In genomic region chr2:54074636-54075341, GRCh38 we compare ENCODE assay signal across 26 cellular contexts. TPM values are rescaled to one million over a fixed set of nuclear protein-coding genes. Genes with fewer than 3 reads are reported as not detected.
DNase-seq lines count a peak whose midpoint lies in the region; ATAC-seq and TF ChIP-seq lines count a peak whose summit lies in the region.
"Had no signal": no experiment of that assay in that cellular context is flagged by ENCODE, and none has a peak within 500 bp of the region (broad histone marks: within the 10 kb centered on the region; RNA-seq: fewer than 3 reads in every experiment).

No MANE protein-coding gene starts in this region.

- intact Hi-C loops in Right ventricle myocardium inferior (cut with DNase I) = no loop called here

- H3K9me3 ChIP-seq in right atrium auricular region (no peaks in the 10 kb centered on the region), osteoblast (ENCODE audit: low read depth, low read length) (no peaks in the 10 kb centered on the region)
- H3K9me3 ChIP-seq: esophagus squamous epithelium, left lung, MG63, psoas muscle, tibial nerve had no signal

- DNase-seq in Right ventricle myocardium inferior (ENCODE audit: missing footprints) (no peak), right atrium auricular region (ENCODE audit: low spot score) (no peak), RPMI7951 (ENCODE audit: low read depth) (peak; percentile 64), epithelial cell of esophagus (ENCODE audit: low read depth) (peak; percentile 27), osteoblast (ENCODE audit: insufficient read length, low spot score, missing footprints) (no peak), NCI-H82 treated with DMSO at 0.1 percent for 48 hours (lab: John Stamatoyannopoulos, UW; ENCODE audit: unreplicated experiment) (no peak), mesothelial cell of epicardium (ENCODE audit: low spot score in 2 of 2, unreplicated experiment in 2 of 2) (no peak)
- no peak for DNase-seq in stimulated activated naive CD8-positive, alpha-beta T cell treated with anti-CD3 and anti-CD28 coated beads, Interleukin-15, amount 100 ng/mL, for 72 hours
- DNase-seq: 8988T; activated CD4-positive, alpha-beta T cell treated with anti-CD3 and anti-CD28 coated beads, Interleukin-2, amount 10 ng/mL, durations not matched to agents 7 days and 5 days; activated naive CD4-positive, alpha-beta T cell; activated T-cell treated with anti-CD3 and anti-CD28 coated beads, Interleukin-2, amount 50 U/mL, for 24 hours; endodermal cell; esophagus squamous epithelium; hippocampal formation; left lung; MG63; midbrain; naive thymus-derived CD4-positive, alpha-beta T cell; NCI-H1417; NCI-H2081; psoas muscle; SHP77 had no signal

- peaks cover 10% of the 10 kb centered on the region for H3K4me1 Mint-ChIP-seq in stimulated activated naive CD8-positive, alpha-beta T cell treated with anti-CD3 and anti-CD28 coated beads, Interleukin-15, amount 100 ng/mL, for 72 hours
- peaks cover 2% of the 10 kb centered on the region for H3K4me1 Mint-ChIP-seq in mesothelial cell of epicardium

- H3K27ac Mint-ChIP-seq in stimulated activated naive CD8-positive, alpha-beta T cell treated with anti-CD3 and anti-CD28 coated beads, Interleukin-15, amount 100 ng/mL, for 72 hours = no peak overlapping the region
- H3K27ac Mint-ChIP-seq in mesothelial cell of epicardium = no peak overlapping the region
- H3K27ac Mint-ChIP-seq: activated CD4-positive, alpha-beta T cell treated with anti-CD3 and anti-CD28 coated beads, Interleukin-2, amount 10 ng/mL, durations not matched to agents 7 days and 5 days; activated T-cell treated with anti-CD3 and anti-CD28 coated beads, Interleukin-2, amount 50 U/mL, for 24 hours; endodermal cell; naive thymus-derived CD4-positive, alpha-beta T cell had no signal

- no peak overlapping the region for H2AFZ ChIP-seq in osteoblast (ENCODE audit: low read length)

- H3K36me3 ChIP-seq in right atrium auricular region = no peaks in the 10 kb centered on the region
- H3K36me3 ChIP-seq in osteoblast (ENCODE audit: insufficient read depth, low read length) = no peaks in the 10 kb centered on the region
- H3K36me3 ChIP-seq: esophagus squamous epithelium, left lung, MG63 had no signal

- no peaks in the 10 kb centered on the region for H3K27me3 Mint-ChIP-seq in stimulated activated naive CD8-positive, alpha-beta T cell treated with anti-CD3 and anti-CD28 coated beads, Interleukin-15, amount 100 ng/mL, for 72 hours
- H3K27me3 Mint-ChIP-seq in mesothelial cell of epicardium (ENCODE audit: low read depth) = no peaks in the 10 kb centered on the region
- H3K27me3 Mint-ChIP-seq: activated CD4-positive, alpha-beta T cell treated with anti-CD3 and anti-CD28 coated beads, Interleukin-2, amount 10 ng/mL, durations not matched to agents 7 days and 5 days; activated T-cell treated with anti-CD3 and anti-CD28 coated beads, Interleukin-2, amount 50 U/mL, for 24 hours; CD4-positive, CD25-positive, alpha-beta regulatory T cell; naive thymus-derived CD4-positive, alpha-beta T cell had no signal

- peak; percentile 37 for ATAC-seq in Right ventricle myocardium inferior
- ATAC-seq in stimulated activated naive CD8-positive, alpha-beta T cell treated with anti-CD3 and anti-CD28 coated beads, Interleukin-15, amount 100 ng/mL, for 72 hours = no peak
- ATAC-seq: naive thymus-derived CD4-positive, alpha-beta T cell; psoas muscle had no signal

- H3K4me3 Mint-ChIP-seq in stimulated activated naive CD8-positive, alpha-beta T cell treated with anti-CD3 and anti-CD28 coated beads, Interleukin-15, amount 100 ng/mL, for 72 hours = no peak overlapping the region
- no peak overlapping the region for H3K4me3 Mint-ChIP-seq in mesothelial cell of epicardium
- H3K4me3 Mint-ChIP-seq: activated CD4-positive, alpha-beta T cell treated with anti-CD3 and anti-CD28 coated beads, Interleukin-2, amount 10 ng/mL, durations not matched to agents 7 days and 5 days; activated T-cell treated with anti-CD3 and anti-CD28 coated beads, Interleukin-2, amount 50 U/mL, for 24 hours; CD4-positive, CD25-positive, alpha-beta regulatory T cell; endodermal cell; naive thymus-derived CD4-positive, alpha-beta T cell had no signal

- no peaks in the 10 kb centered on the region for H4K20me1 ChIP-seq in osteoblast (ENCODE audit: insufficient read depth, low read length)

- H3K4me1 ChIP-seq in right atrium auricular region (peaks cover 0 to 7% of the 10 kb centered on the region in 2 donors), osteoblast (ENCODE audit: insufficient read depth, low read length) (peaks cover 6% of the 10 kb centered on the region)
- H3K4me1 ChIP-seq: esophagus squamous epithelium, left lung, tibial nerve had no signal

- H3K27me3 ChIP-seq in right atrium auricular region (no peaks in the 10 kb centered on the region), osteoblast (ENCODE audit: insufficient read depth, low read length) (no peaks in the 10 kb centered on the region)
- H3K27me3 ChIP-seq: esophagus squamous epithelium, left lung, MG63, tibial nerve had no signal

- H3K27ac ChIP-seq in right atrium auricular region (no peak overlapping the region), osteoblast (ENCODE audit: low read depth, low read length) (peak overlapping the region; percentile 24)
- H3K27ac ChIP-seq: coronary artery, esophagus squamous epithelium, left lung, psoas muscle, tibial nerve had no signal

- no peaks in the 10 kb centered on the region for H3K36me3 Mint-ChIP-seq in mesothelial cell of epicardium

- H3K4me3 ChIP-seq in right atrium auricular region (no peak overlapping the region), epithelial cell of esophagus (ENCODE audit: low read length) (no peak overlapping the region), osteoblast (ENCODE audit: insufficient read depth, low read length) (no peak overlapping the region)
- H3K4me3 ChIP-seq: coronary artery, esophagus squamous epithelium, left lung, MG63, psoas muscle, tibial nerve had no signal

- no peaks in the 10 kb centered on the region for H3K79me2 ChIP-seq in osteoblast (ENCODE audit: insufficient read depth, low read length)

- TF ChIP-seq CTCF in right atrium auricular region (IDR thresholded peaks at IDR 0.05) (no peak), epithelial cell of esophagus (IDR thresholded peaks at IDR 0.05; ENCODE audit: insufficient read depth, low read depth, low read length, missing control alignments) (no peak), osteoblast (IDR thresholded peaks at IDR 0.05; ENCODE audit: extremely low read depth, low read depth, low read length) (no peak), mesothelial cell of epicardium (IDR thresholded peaks at IDR 0.05; ENCODE audit: unreplicated experiment) (no peak)

- no peaks in the 10 kb centered on the region for H3K9me3 Mint-ChIP-seq in stimulated activated naive CD8-positive, alpha-beta T cell treated with anti-CD3 and anti-CD28 coated beads, Interleukin-15, amount 100 ng/mL, for 72 hours
- peaks cover 8% of the 10 kb centered on the region for H3K9me3 Mint-ChIP-seq in mesothelial cell of epicardium
- H3K9me3 Mint-ChIP-seq: activated CD4-positive, alpha-beta T cell treated with anti-CD3 and anti-CD28 coated beads, Interleukin-2, amount 10 ng/mL, durations not matched to agents 7 days and 5 days; activated T-cell treated with anti-CD3 and anti-CD28 coated beads, Interleukin-2, amount 50 U/mL, for 24 hours; CD4-positive, CD25-positive, alpha-beta regulatory T cell; endodermal cell; naive thymus-derived CD4-positive, alpha-beta T cell had no signal

- H3K4me2 ChIP-seq in osteoblast (ENCODE audit: insufficient read depth, low read length) = peak overlapping the region; percentile 10

RNA-seq across cellular contexts. Expression of gene ACYP2, which starts 40.6 kb away (rescaled TPM):
- total RNA-seq in Right ventricle myocardium inferior = 62.6 TPM
- 10 to 100 TPM; 32.7 to 48.1 TPM for total RNA-seq in right atrium auricular region
- total RNA-seq in RPMI7951 (2014; rRNA removed; shearing (Covaris generic)) = 19.2 and 20.6 TPM in 2 replicates
- total RNA-seq in osteoblast = 8.5 and 9.0 TPM in 2 replicates
- total RNA-seq in mesothelial cell of epicardium = 11.3 to 11.8 TPM (median 11.4 TPM) in 3 replicates

Comparison
In these comparisons a context has a peak if more than half of its experiments do, and no peak if none do; other contexts are left out.
1. DNase-seq: peak in RPMI7951 (single experiment) and epithelial cell of esophagus (single experiment); none in Right ventricle myocardium inferior (single experiment), right atrium auricular region (single experiment), osteoblast (single experiment), stimulated activated naive CD8-positive, alpha-beta T cell treated with anti-CD3 and anti-CD28 coated beads, Interleukin-15, amount 100 ng/mL, for 72 hours (0 of 2), NCI-H82 treated with DMSO at 0.1 percent for 48 hours (single experiment) and mesothelial cell of epicardium (0 of 2).